7 cellular contexts compared by ENCODE assay signal in genomic region chr11:70568504-70569172, GRCh38.
DNase-seq lines count a peak whose midpoint lies in the region; ATAC-seq and TF ChIP-seq lines count a peak whose summit lies in the region.

No MANE protein-coding gene starts in this region.

- TF ChIP-seq CTCF in dorsolateral prefrontal cortex (IDR thresholded peaks at IDR 0.05 in 54 of 56, conservative IDR thresholded peaks at IDR 0.05 in 2 of 56; ENCODE audit: low read depth in 1 of 56, partially characterized antibody in 56 of 56) (peak in 28 of 56 donors; percentile 1 to 44 (median 22)), lower lobe of right lung (IDR thresholded peaks at IDR 0.05) (peak; percentile 41), upper lobe of left lung (IDR thresholded peaks at IDR 0.05) (no peak)

- TF ChIP-seq POLR2A in upper lobe of left lung (IDR thresholded peaks at IDR 0.05): no peak

- intact Hi-C loops in dorsolateral prefrontal cortex (cut with DNase I) (no loop called here), lower lobe of right lung (cut with DNase I) (no loop called here)

- H3K27me3 ChIP-seq in dorsolateral prefrontal cortex (no peaks in the 10 kb centered on the region), lower lobe of right lung (ENCODE audit: low read depth) (no peaks in the 10 kb centered on the region), upper lobe of left lung (no peaks in the 10 kb centered on the region)

- H3K9me3 ChIP-seq in lower lobe of right lung (no peaks in the 10 kb centered on the region), upper lobe of left lung (no peaks in the 10 kb centered on the region)

- WGBS in upper lobe of left lung, 2 donors: 37 to 38% methylated on average over 8 to 16 of the region's 16 CpGs

- H3K4me1 ChIP-seq in lower lobe of right lung (peaks cover 18% of the 10 kb centered on the region), upper lobe of left lung (peaks cover 8 to 18% (median 17%) of the 10 kb centered on the region in 4 donors)

- no peak for TF ChIP-seq EP300 in upper lobe of left lung (IDR thresholded peaks at IDR 0.05)

- ATAC-seq in lower lobe of right lung: peak; percentile 51 to 81
- ATAC-seq in upper lobe of left lung (ENCODE audit: low FRiP score in 2 of 2): peak in 1 of 2 donors; percentile 87
- ATAC-seq in HG03135 (IDR thresholded peaks at IDR 0.05; ENCODE audit: unreplicated experiment): no peak
- no peak for ATAC-seq in GM18873 (IDR thresholded peaks at IDR 0.05; ENCODE audit: low FRiP score, unreplicated experiment)

- peak overlapping the region; percentile 3 to 68 (median 48) for H3K4me3 ChIP-seq in dorsolateral prefrontal cortex
- H3K4me3 ChIP-seq in lower lobe of right lung: peak overlapping the region; percentile 48
- peak overlapping the region; percentile 11 to 48 (median 38) for H3K4me3 ChIP-seq in upper lobe of left lung

- DNase-seq in LHCN-M2 (ENCODE audit: low read depth) (peak; percentile 62), dorsolateral prefrontal cortex (peak in 4 of 10 donors; percentile 39 to 53 (median 42)), lower lobe of right lung (peak; percentile 57), upper lobe of left lung (peak in 1 of 2 donors; percentile 69)
- no peak for DNase-seq in activated effector memory CD4-positive, alpha-beta T cell treated with Interleukin-2 at 50 U/mL for 16 hours

- H3K36me3 ChIP-seq in lower lobe of right lung (no peaks in the 10 kb centered on the region), upper lobe of left lung (no peaks in the 10 kb centered on the region)

- H3K27ac ChIP-seq in dorsolateral prefrontal cortex (peak overlapping the region in 42 of 59 donors; percentile 3 to 77 (median 49)), lower lobe of right lung (peak overlapping the region; percentile 68), upper lobe of left lung (peak overlapping the region; percentile 72 to 76 (median 74))

Comparison
In these comparisons a context has a peak if more than half of its experiments do, and no peak if none do; other contexts are left out.
1. ATAC-seq: peak in lower lobe of right lung (2 of 2); none in HG03135 (single experiment) and GM18873 (single experiment).
2. Peak in every context shown above with its lines, with median percentiles within 50 percentile points of each other: H3K27ac ChIP-seq and H3K4me3 ChIP-seq.